In the genomic region with DNA sequence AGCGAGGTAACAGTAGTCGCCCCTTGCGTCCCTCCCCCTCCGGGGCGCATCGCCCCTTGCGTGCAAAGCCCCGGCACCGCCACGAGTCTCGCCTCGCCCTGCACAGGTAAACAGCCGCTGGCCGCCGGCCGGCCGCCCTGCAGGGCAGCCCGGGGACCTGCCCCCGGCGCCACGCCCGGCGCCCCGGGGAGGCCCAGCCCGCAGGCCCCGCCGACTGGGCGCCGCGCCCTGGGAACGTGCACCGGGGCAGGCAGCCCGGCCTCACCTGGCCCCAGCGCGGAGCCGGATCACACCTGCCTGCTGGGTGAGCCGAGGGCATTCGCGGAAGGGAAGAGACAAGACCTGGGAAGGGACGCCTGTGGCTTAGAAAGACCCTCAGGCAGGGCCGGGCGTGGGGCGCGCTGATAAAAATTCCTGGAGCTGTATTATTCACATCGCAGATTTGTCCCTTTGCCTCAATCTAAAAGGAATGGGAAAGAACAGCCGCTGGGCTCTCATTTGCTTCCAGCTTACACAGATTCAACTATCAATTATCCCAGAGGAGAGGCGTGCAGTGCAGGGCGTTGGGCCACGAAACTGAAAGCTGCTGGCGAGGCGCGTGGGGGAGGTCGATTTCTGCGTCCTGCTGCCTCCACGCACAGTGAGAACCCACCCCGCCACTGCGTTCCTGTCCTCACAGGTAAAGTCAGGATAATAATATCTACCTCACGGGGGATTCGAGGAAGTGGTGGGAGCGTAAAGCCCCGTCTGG, we compare ENCODE assay signal across 15 cellular contexts.
DNase-seq lines count a peak whose midpoint lies in the region; ATAC-seq and TF ChIP-seq lines count a peak whose summit lies in the region.
"Had no signal": no experiment of that assay in that cellular context is flagged by ENCODE, and none has a peak within 500 bp of the region (broad histone marks: within the 10 kb centered on the region; RNA-seq: fewer than 3 reads in every experiment).

No MANE protein-coding gene starts in this region.

- H3K9me3 ChIP-seq in stomach (peaks cover 0 to 3% (median 0%) of the 10 kb centered on the region in 4 donors), uterus (no peaks in the 10 kb centered on the region)
- H3K9me3 ChIP-seq: sigmoid colon had no signal

- H3K4ac ChIP-seq in mesendoderm (ENCODE audit: low read depth, low read length), result no peak overlapping the region

- no peak overlapping the region for H2BK120ac ChIP-seq in mesendoderm (ENCODE audit: low read depth, low read length)

- H3K27ac ChIP-seq in stomach, result peak overlapping the region; percentile 67 to 81 (median 74)
- no peak overlapping the region for H3K27ac ChIP-seq in uterus
- no peak overlapping the region for H3K27ac ChIP-seq in mesendoderm (ENCODE audit: low read depth, low read length)
- H3K27ac ChIP-seq: sigmoid colon had no signal

- H4K8ac ChIP-seq in mesendoderm (ENCODE audit: low read depth, low read length), result no peak overlapping the region

- H2BK5ac ChIP-seq in mesendoderm (ENCODE audit: low read length), result no peak overlapping the region

- no peak overlapping the region for H4K5ac ChIP-seq in mesendoderm (ENCODE audit: low read length)

- no peak for ATAC-seq in GM18867 (IDR thresholded peaks at IDR 0.05; ENCODE audit: unreplicated experiment)
- ATAC-seq: stimulated activated naive CD8-positive, alpha-beta T cell treated with anti-CD3 and anti-CD28 coated beads, Interleukin-15, Interleukin-2, amounts not matched to agents 100 U/mL and 50 U/mL, for 24 hours had no signal

- peak; percentile 62 for DNase-seq in H7
- DNase-seq in NCI-H2227 treated with DMSO at 0.1 percent for 48 hours (lab: John Stamatoyannopoulos, UW), result peak; percentile 23
- peak; percentile 20 for DNase-seq in hepatic stellate cell (ENCODE audit: low spot score)
- peak; percentile 89 for DNase-seq in stomach
- no peak for DNase-seq in uterus
- no peak for DNase-seq in mesendoderm
- no peak for DNase-seq in middle frontal gyrus (ENCODE audit: extremely low spot score, low spot score)
- DNase-seq: activated CD4-positive, alpha-beta T cell treated with anti-CD3 and anti-CD28 coated beads for 4 hours; amniotic stem cell; CD4-positive, CD25-positive, alpha-beta regulatory T cell; KG1; NCI-H1694 treated with DMSO at 0.1 percent for 48 hours; sigmoid colon; stimulated activated naive CD8-positive, alpha-beta T cell treated with anti-CD3 and anti-CD28 coated beads, Interleukin-15, Interleukin-2, amounts not matched to agents 100 U/mL and 50 U/mL, for 24 hours had no signal

- no peak overlapping the region for H2BK15ac ChIP-seq in mesendoderm (replicated peaks; ENCODE audit: low read depth)

- TF ChIP-seq CTCF in stomach (IDR thresholded peaks at IDR 0.05) (no peak), uterus (IDR thresholded peaks at IDR 0.05) (no peak)

- no peak overlapping the region for H3K9ac ChIP-seq in mesendoderm (ENCODE audit: low read length)

- no peaks in the 10 kb centered on the region for H3K79me1 ChIP-seq in mesendoderm (ENCODE audit: low read length)

- H3K79me2 ChIP-seq in mesendoderm (ENCODE audit: control insufficient read depth, insufficient read depth, low read length), result no peaks in the 10 kb centered on the region

- H3K4me3 ChIP-seq in H7 (ENCODE audit: insufficient read depth, low read depth, low read length) (no peak overlapping the region), stomach (peak overlapping the region; percentile 1 to 23 (median 10)), uterus (no peak overlapping the region), mesendoderm (ENCODE audit: low read length) (no peak overlapping the region)
- H3K4me3 ChIP-seq: sigmoid colon had no signal

- no peak overlapping the region for H3K56ac ChIP-seq in mesendoderm (ENCODE audit: low read length)

- no peak overlapping the region for H3K4me2 ChIP-seq in mesendoderm (ENCODE audit: low read length)

- H3K36me3 ChIP-seq in H7 (replicated peaks; ENCODE audit: control insufficient read depth, insufficient read depth, low read length), result no peaks in the 10 kb centered on the region
- H3K36me3 ChIP-seq in stomach, result peaks cover 0 to 4% (median 2%) of the 10 kb centered on the region in 4 donors
- no peaks in the 10 kb centered on the region for H3K36me3 ChIP-seq in uterus
- no peaks in the 10 kb centered on the region for H3K36me3 ChIP-seq in mesendoderm (ENCODE audit: control insufficient read depth, insufficient read depth, low read length)
- H3K36me3 ChIP-seq: sigmoid colon had no signal

- H3K23ac ChIP-seq in mesendoderm (ENCODE audit: low read length), result no peak overlapping the region

- H3K4me1 ChIP-seq in stomach (peaks cover 0 to 20% (median 11%) of the 10 kb centered on the region in 4 donors), uterus (no peaks in the 10 kb centered on the region), mesendoderm (ENCODE audit: control insufficient read depth, low read depth, low read length) (no peaks in the 10 kb centered on the region)
- H3K4me1 ChIP-seq: sigmoid colon had no signal

- TF ChIP-seq POLR2A in stomach (IDR thresholded peaks at IDR 0.05), result no peak
- no peak for TF ChIP-seq POLR2A in uterus (IDR thresholded peaks at IDR 0.05)

- H3K27me3 ChIP-seq in H7 (ENCODE audit: control insufficient read depth, insufficient read depth, low read length), result no peaks in the 10 kb centered on the region
- H3K27me3 ChIP-seq in stomach, result peaks cover 0 to 3% (median 0%) of the 10 kb centered on the region in 3 donors
- no peaks in the 10 kb centered on the region for H3K27me3 ChIP-seq in uterus
- H3K27me3 ChIP-seq in mesendoderm (ENCODE audit: insufficient read depth, low read length, poor library complexity), result no peaks in the 10 kb centered on the region

- 16 to 41% (median 24%) methylated on average over 23 to 61 of the region's 61 CpGs for WGBS in stomach, 5 donors
- no CpG with 5 or more reads among the region's 61 CpGs for WGBS in mesendoderm (ENCODE audit: extremely low coverage, insufficient coverage, low lambda C conversion rate)

- H3K18ac ChIP-seq in mesendoderm (ENCODE audit: low read length), result no peak overlapping the region

- intact Hi-C loops in stomach (cut with DNase I; ENCODE audit: low total_unique reads), result no loop called here
- intact Hi-C loops in uterus (cut with DNase I; ENCODE audit: low total_unique reads), result no loop called here

- H2AK5ac ChIP-seq in mesendoderm (ENCODE audit: low read length), result no peak overlapping the region

- TF ChIP-seq EP300 in stomach (IDR thresholded peaks at IDR 0.05), result no peak

Comparison
In these comparisons a context has a peak if more than half of its experiments do, and no peak if none do; other contexts are left out.
1. DNase-seq: peak in H7 (single experiment), NCI-H2227 treated with DMSO at 0.1 percent for 48 hours (single experiment), hepatic stellate cell (single experiment) and stomach (single experiment); none in uterus (0 of 2), mesendoderm (single experiment) and middle frontal gyrus (single experiment).
2. H3K4me3 ChIP-seq: peak in stomach (4 of 4); none in H7 (single experiment), uterus (0 of 2) and mesendoderm (single experiment).
3. H3K27ac ChIP-seq: peak in stomach (5 of 5); none in uterus (0 of 2) and mesendoderm (single experiment).